Comparison of ENCODE assay signal across 8 cellular contexts in the genomic region with DNA sequence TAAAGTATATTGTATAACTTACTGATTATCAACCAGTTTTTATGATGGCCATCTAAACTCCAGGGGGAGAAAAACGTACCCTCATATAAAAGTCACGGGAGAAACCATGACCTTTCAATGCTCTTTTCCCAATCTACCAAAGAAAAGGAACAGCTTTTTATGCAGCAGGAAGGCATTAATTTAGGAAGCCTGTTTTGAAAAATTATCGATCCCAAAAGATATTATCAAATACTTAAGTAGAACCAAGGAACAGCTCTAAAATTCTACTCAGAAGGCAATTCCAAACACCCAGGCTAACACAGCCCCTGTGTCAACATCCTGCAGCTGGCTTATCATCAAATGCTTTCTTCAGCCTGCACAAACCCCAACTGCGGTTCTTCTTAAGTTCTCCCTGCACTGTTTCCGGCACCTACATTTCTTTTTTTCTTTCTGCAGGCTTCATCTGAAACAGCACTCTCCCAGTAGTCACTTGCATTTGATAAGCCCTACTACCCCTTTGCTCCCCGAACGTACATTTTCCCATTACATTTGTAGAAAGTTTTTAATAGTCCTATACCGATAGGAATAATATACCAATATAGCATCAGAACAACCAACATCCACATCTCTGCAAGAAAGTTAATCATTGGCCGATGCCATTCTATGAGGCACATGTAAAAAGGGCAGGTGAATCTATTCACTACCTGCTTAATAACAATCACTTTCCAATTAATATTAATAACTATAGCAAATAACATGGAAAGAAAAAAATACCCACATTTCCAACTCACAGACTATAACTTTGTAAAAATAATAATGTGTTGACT. TPM values are rescaled to one million over a fixed set of nuclear protein-coding genes. Genes with fewer than 3 reads are reported as not detected.
DNase-seq lines count a peak whose midpoint lies in the region; ATAC-seq and TF ChIP-seq lines count a peak whose summit lies in the region.

No MANE protein-coding gene starts in this region.

- H3K27me3 Mint-ChIP-seq in endothelial cell (ENCODE audit: unreplicated experiment): peaks cover 2% of the 10 kb centered on the region

- DNase-seq in activated CD8-positive, alpha-beta memory T cell treated with anti-CD3 and anti-CD28 coated beads, Interleukin-2, amount 50 U/mL, for 4 hours: peak; percentile 55
- DNase-seq in activated CD8-positive, alpha-beta memory T cell treated with anti-CD3 and anti-CD28 coated beads, Interleukin-2, amount 50 U/mL, for 48 hours: no peak
- peak in 4 of 5 donors; percentile 52 to 83 (median 62) for DNase-seq in T-helper 1 cell
- DNase-seq in endothelial cell (ENCODE audit: low spot score): no peak
- DNase-seq in cerebellar nuclear complex (lab: John Stamatoyannopoulos, UW): no peak
- DNase-seq in COLO829 (ENCODE audit: low spot score): no peak
- no peak for DNase-seq in superior temporal gyrus (ENCODE audit: extremely low spot score)

- H3K36me3 Mint-ChIP-seq in endothelial cell (ENCODE audit: low read depth, unreplicated experiment): no peaks in the 10 kb centered on the region

- ATAC-seq in HG02938 (IDR thresholded peaks at IDR 0.05; ENCODE audit: unreplicated experiment): peak; percentile 79

- no peaks in the 10 kb centered on the region for H3K9me3 Mint-ChIP-seq in endothelial cell (ENCODE audit: unreplicated experiment)

- H3K4me1 Mint-ChIP-seq in endothelial cell (ENCODE audit: unreplicated experiment): peaks cover 38% of the 10 kb centered on the region

- H3K4me3 Mint-ChIP-seq in endothelial cell (ENCODE audit: unreplicated experiment): no peak overlapping the region

- H3K27ac Mint-ChIP-seq in endothelial cell (ENCODE audit: unreplicated experiment): peak overlapping the region; percentile 43

- no peak for TF ChIP-seq CTCF in endothelial cell (IDR thresholded peaks at IDR 0.05; ENCODE audit: unreplicated experiment)

RNA-seq across cellular contexts. Expression of gene PIP4K2A, which starts 47.9 kb away (rescaled TPM):
- total RNA-seq in endothelial cell (ENCODE audit: unreplicated experiment): 110 TPM

Comparison
In these comparisons a context has a peak if more than half of its experiments do, and no peak if none do; other contexts are left out.
1. DNase-seq: peak in activated CD8-positive, alpha-beta memory T cell treated with anti-CD3 and anti-CD28 coated beads, Interleukin-2, amount 50 U/mL, for 4 hours (single experiment) and T-helper 1 cell (4 of 5); none in activated CD8-positive, alpha-beta memory T cell treated with anti-CD3 and anti-CD28 coated beads, Interleukin-2, amount 50 U/mL, for 48 hours (single experiment), endothelial cell (single experiment), cerebellar nuclear complex (0 of 2), COLO829 (single experiment) and superior temporal gyrus (single experiment).